ENCODE assay signal across 17 cellular contexts in the genomic region with DNA sequence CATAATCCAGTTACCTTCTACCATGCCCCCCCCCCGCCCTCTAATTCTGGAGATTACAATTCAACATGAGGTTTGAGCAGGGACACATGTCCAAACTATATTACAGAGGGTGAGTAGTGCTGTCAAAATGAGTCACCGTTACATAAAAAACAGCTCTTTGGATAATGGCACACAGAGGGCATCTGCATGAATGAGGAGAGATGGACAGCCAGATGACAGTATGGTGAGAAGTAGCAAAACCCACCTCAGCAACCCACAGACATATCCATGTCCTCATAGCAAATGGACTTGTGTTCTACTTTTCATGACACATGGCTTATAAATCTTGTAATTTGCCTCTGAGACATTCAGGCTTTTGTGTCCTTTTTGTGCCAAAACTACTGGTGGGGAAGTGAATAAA.
DNase-seq lines count a peak whose midpoint lies in the region; ATAC-seq and TF ChIP-seq lines count a peak whose summit lies in the region.
"Had no signal": no experiment of that assay in that cellular context is flagged by ENCODE, and none has a peak within 500 bp of the region (broad histone marks: within the 10 kb centered on the region; RNA-seq: fewer than 3 reads in every experiment).

No MANE protein-coding gene starts in this region.

- no peak overlapping the region for H3K23ac ChIP-seq in IMR-90 (ENCODE audit: low read depth, low read length)

- H4K5ac ChIP-seq in IMR-90 (ENCODE audit: low read depth, low read length): no peak overlapping the region

- no peak overlapping the region for H2AFZ ChIP-seq in IMR-90 (replicated peaks; ENCODE audit: low read length, poor library complexity)

- H3K4me3 ChIP-seq in IMR-90 (ENCODE audit: insufficient read depth, low read depth, low read length): no peak overlapping the region

- no peaks in the 10 kb centered on the region for H4K20me1 ChIP-seq in IMR-90 (ENCODE audit: insufficient read depth, low read length)

- no peak overlapping the region for H2BK15ac ChIP-seq in IMR-90 (ENCODE audit: low read depth, low read length)

- no peak for TF ChIP-seq CTCF in IMR-90 (conservative IDR thresholded peaks at IDR 0.05; ENCODE audit: low read depth, low read length)

- no peak overlapping the region for H3K9ac ChIP-seq in IMR-90 (ENCODE audit: low read depth, low read length)

- H2AK9ac ChIP-seq in IMR-90 (replicated peaks; ENCODE audit: low read depth, low read length, poor library complexity): no peak overlapping the region

- BruUV-seq in IMR-90 (replicated peaks; lab: Mats Ljungman, UMichigan): no TSS peak

- H3K27me3 ChIP-seq in IMR-90 (ENCODE audit: control insufficient read depth, insufficient read depth, low read length): no peaks in the 10 kb centered on the region

- H4K8ac ChIP-seq in IMR-90 (ENCODE audit: low read depth in 2 of 2, low read length in 2 of 2): no peak overlapping the region

- H3K4me2 ChIP-seq in IMR-90 (ENCODE audit: low read depth, low read length): no peak overlapping the region

- POLR2A ChIA-PET in IMR-90 (lab: Charles Lee; ENCODE audit: unreplicated experiment): no interaction called here

- no peak overlapping the region for H2AK5ac ChIP-seq in IMR-90 (ENCODE audit: low read depth, low read length)

- H3K79me1 ChIP-seq in IMR-90 (ENCODE audit: low read depth in 1 of 2, low read length in 2 of 2): no peaks in the 10 kb centered on the region

- H4K91ac ChIP-seq in IMR-90 (ENCODE audit: insufficient read depth, low read depth, low read length): no peak overlapping the region

- H3K27ac ChIP-seq in IMR-90 (ENCODE audit: insufficient read depth, low read length): no peak overlapping the region

- no peaks in the 10 kb centered on the region for H3K36me3 ChIP-seq in IMR-90 (ENCODE audit: control insufficient read depth, insufficient read depth, low read length)

- no peak for TF ChIP-seq RAD21 in IMR-90 (IDR thresholded peaks at IDR 0.05; ENCODE audit: low read length)

- no peak overlapping the region for H3K18ac ChIP-seq in IMR-90 (ENCODE audit: low read depth, low read length)

- no CpG with 5 or more reads among the region's 2 CpGs for WGBS in IMR-90 (ENCODE audit: extremely low coverage in 2 of 2, insufficient read length in 1 of 2), 2 experiments

- H3K9me1 ChIP-seq in IMR-90 (ENCODE audit: insufficient read depth, low read length): peaks cover 4% of the 10 kb centered on the region

- dilution Hi-C loops in IMR-90 (cut with HindIII; ENCODE audit: low sequenced_read_pairs, unreplicated experiment): no loop called here

- in situ Hi-C loops in IMR-90 (cut with MboI; ENCODE audit: low sequenced_read_pairs): no loop called here

- no peak for ATAC-seq in IMR-90 (ENCODE audit: low read depth)
- ATAC-seq: Panc1 had no signal

- no peak overlapping the region for H2BK5ac ChIP-seq in IMR-90 (ENCODE audit: low read depth, low read length, poor library complexity, severe bottlenecking)

- no peak for TF ChIP-seq POLR2A in IMR-90 (IDR thresholded peaks at IDR 0.05; ENCODE audit: low read depth, low read length)

- H3K56ac ChIP-seq in IMR-90 (ENCODE audit: extremely low read depth, insufficient read depth, low read length): no peak overlapping the region

- H2BK120ac ChIP-seq in IMR-90 (ENCODE audit: low read depth, low read length): no peak overlapping the region

- CTCF ChIA-PET in IMR-90 (lab: Yijun Ruan, JAX): interaction anchor here (0.6 kb wide), 1 partner anchor 31 kb away, joined by 6 read pairs; no protein-coding TSS in a partner anchor

- H3K4me1 ChIP-seq in IMR-90 (ENCODE audit: control insufficient read depth, insufficient read depth, low read length): peaks cover 2% of the 10 kb centered on the region

- DNase-seq in ELR (ENCODE audit: low read depth) (peak; percentile 45), IMR-90 (peak; percentile 20), astrocyte of the hippocampus (ENCODE audit: low read depth, low spot score) (peak; percentile 12), myocyte (ENCODE audit: low read depth) (peak; percentile 72), posterior vena cava (ENCODE audit: low spot score) (no peak), H4 (ENCODE audit: low spot score) (no peak), RPMI8226 (no peak)
- DNase-seq: ACHN, AML-193, COR-L47, H9, KBM-7, NCI-H1092, NCI-H2081, NCI-H774, SHP77 had no signal

- H3K9me3 ChIP-seq in IMR-90 (ENCODE audit: control insufficient read depth, insufficient read depth, low read length): no peaks in the 10 kb centered on the region

- H3K4ac ChIP-seq in IMR-90 (ENCODE audit: low read depth, low read length): no peak overlapping the region

- H2BK20ac ChIP-seq in IMR-90 (ENCODE audit: low read depth, low read length): no peak overlapping the region

- H3K14ac ChIP-seq in IMR-90 (replicated peaks; ENCODE audit: low read depth, low read length): no peak overlapping the region

- intact Hi-C loops in IMR-90 (cut with micrococcal nuclease): no loop called here
- intact Hi-C loops in posterior vena cava (cut with DNase I): no loop called here

TF ChIP-seq in IMR-90, 13 proteins besides CTCF, POLR2A, EP300 and RAD21:
- no peak for TF ChIP-seq FOS (IDR thresholded peaks at IDR 0.05; ENCODE audit: low read depth, low read length)
- TF ChIP-seq NFE2L2 (IDR thresholded peaks at IDR 0.05; ENCODE audit: low read depth, low read length): no peak
- TF ChIP-seq MAZ (IDR thresholded peaks at IDR 0.05; ENCODE audit: borderline replicate concordance, low read depth, low read length): no peak
- no peak for TF ChIP-seq BHLHE40 (IDR thresholded peaks at IDR 0.05; ENCODE audit: low read depth, low read length)
- TF ChIP-seq RCOR1 (IDR thresholded peaks at IDR 0.05; ENCODE audit: insufficient replicate concordance, low read length): no peak
- TF ChIP-seq CEBPB (IDR thresholded peaks at IDR 0.05; ENCODE audit: low read depth, low read length): no peak
- no peak for TF ChIP-seq ELK1 (IDR thresholded peaks at IDR 0.05; ENCODE audit: borderline replicate concordance, low read depth, low read length)
- no peak for TF ChIP-seq USF2 (IDR thresholded peaks at IDR 0.05; ENCODE audit: low read depth, low read length)
- TF ChIP-seq RFX5 (IDR thresholded peaks at IDR 0.05; ENCODE audit: low read depth, low read length): no peak
- no peak for TF ChIP-seq MXI1 (IDR thresholded peaks at IDR 0.05; ENCODE audit: borderline replicate concordance, low read depth, low read length)
- no peak for TF ChIP-seq SMC3 (IDR thresholded peaks at IDR 0.05; ENCODE audit: low read depth, low read length)
- no peak for TF ChIP-seq MAFK (IDR thresholded peaks at IDR 0.05; ENCODE audit: low read depth, low read length)
- TF ChIP-seq CHD1 (IDR thresholded peaks at IDR 0.05; ENCODE audit: low read depth, low read length): no peak

Comparison
In these comparisons a context has a peak if more than half of its experiments do, and no peak if none do; other contexts are left out.
1. DNase-seq: peak in ELR (single experiment), IMR-90 (single experiment), astrocyte of the hippocampus (single experiment) and myocyte (single experiment); none in posterior vena cava (single experiment), H4 (single experiment) and RPMI8226 (single experiment).